ENCODE assay signal across 11 cellular contexts in genomic region chr3:71310595-71311319, GRCh38.
DNase-seq lines count a peak whose midpoint lies in the region; ATAC-seq and TF ChIP-seq lines count a peak whose summit lies in the region.
"Had no signal": no experiment of that assay in that cellular context is flagged by ENCODE, and none has a peak within 500 bp of the region (broad histone marks: within the 10 kb centered on the region; RNA-seq: fewer than 3 reads in every experiment).

No MANE protein-coding gene starts in this region.

- peak; percentile 94 for DNase-seq in GM23248
- DNase-seq in right atrium auricular region (ENCODE audit: low spot score), result no peak
- DNase-seq in spleen, result peak; percentile 46
- DNase-seq: cerebellar nuclear complex, pancreas, T-helper 2 cell had no signal

- in situ Hi-C loops in GM23248 (cut with MboI), result no loop called here

- intact Hi-C loops in spleen (cut with DNase I; ENCODE audit: low total_unique reads), result no loop called here

- H3K4me1 ChIP-seq in GM23248 (ENCODE audit: insufficient read depth), result peaks cover 26% of the 10 kb centered on the region
- peaks cover 0 to 32% of the 10 kb centered on the region in 2 donors for H3K4me1 ChIP-seq in right atrium auricular region
- H3K4me1 ChIP-seq in spleen, result peaks cover 0 to 62% (median 20%) of the 10 kb centered on the region in 6 donors
- H3K4me1 ChIP-seq: pancreas had no signal

- no peak for ATAC-seq in GM21825 (IDR thresholded peaks at IDR 0.05; ENCODE audit: unreplicated experiment)
- no peak for ATAC-seq in GM21786 (IDR thresholded peaks at IDR 0.05; ENCODE audit: unreplicated experiment)
- no peak for ATAC-seq in GM18519 (IDR thresholded peaks at IDR 0.05; ENCODE audit: low FRiP score, unreplicated experiment)
- ATAC-seq in GM19328 (IDR thresholded peaks at IDR 0.05; ENCODE audit: unreplicated experiment), result no peak

- peak overlapping the region; percentile 81 for H3K4me2 ChIP-seq in GM23248 (ENCODE audit: unreplicated experiment)

- H3K36me3 ChIP-seq in GM23248 (ENCODE audit: low read depth) (no peaks in the 10 kb centered on the region), right atrium auricular region (no peaks in the 10 kb centered on the region), spleen (no peaks in the 10 kb centered on the region)
- H3K36me3 ChIP-seq: pancreas had no signal

- peaks cover 6% of the 10 kb centered on the region; the same call in 1 of the 2 replicates for H3K79me2 ChIP-seq in GM23248 (ENCODE audit: insufficient read depth)

- peaks cover 31% of the 10 kb centered on the region for H3F3A ChIP-seq in GM23248 (ENCODE audit: insufficient read depth)

- no peaks in the 10 kb centered on the region for H3K27me3 ChIP-seq in GM23248 (replicated peaks; ENCODE audit: insufficient read depth)
- H3K27me3 ChIP-seq in right atrium auricular region, result no peaks in the 10 kb centered on the region
- no peaks in the 10 kb centered on the region for H3K27me3 ChIP-seq in spleen (replicated peaks in 1 of 7)
- H3K27me3 ChIP-seq: pancreas had no signal

- no peak for TF ChIP-seq POLR2A in spleen (IDR thresholded peaks at IDR 0.05)

- H3K9me3 ChIP-seq in GM23248 (ENCODE audit: low read depth) (no peaks in the 10 kb centered on the region), right atrium auricular region (no peaks in the 10 kb centered on the region), spleen (no peaks in the 10 kb centered on the region)
- H3K9me3 ChIP-seq: pancreas had no signal

- peak overlapping the region; percentile 83 for H3K27ac ChIP-seq in GM23248
- H3K27ac ChIP-seq in right atrium auricular region, result peak overlapping the region; percentile 26 to 42
- H3K27ac ChIP-seq in spleen, result peak overlapping the region in 3 of 8 donors; percentile 0 to 36 (median 13)
- H3K27ac ChIP-seq: pancreas had no signal

- TF ChIP-seq CTCF in WI38 (IDR thresholded peaks at IDR 0.05; ENCODE audit: low read depth, low read length), result 0 out of 2 replicates have a peak, but pooled peaks have one; percentile 13
- TF ChIP-seq CTCF in right atrium auricular region (IDR thresholded peaks at IDR 0.05), result peak in 1 of 2 donors; percentile 35
- no peak for TF ChIP-seq CTCF in spleen (IDR thresholded peaks at IDR 0.05 in 8 of 11, conservative IDR thresholded peaks at IDR 0.05 in 3 of 11)

- peak overlapping the region; percentile 58 for H3K9ac ChIP-seq in GM23248

- H3K4me3 ChIP-seq in GM23248 (peak overlapping the region; percentile 55), WI38 (ENCODE audit: low read depth, low read length) (no peak overlapping the region), right atrium auricular region (no peak overlapping the region), spleen (no peak overlapping the region)
- H3K4me3 ChIP-seq: pancreas had no signal

- H2AFZ ChIP-seq in GM23248, result peak overlapping the region; percentile 74

- WGBS in GM23248 (ENCODE audit: low coverage in 1 of 2, low lambda C conversion rate in 2 of 2, missing lambda C conversion rate in 2 of 2), 2 experiments, result 18 to 19% methylated on average over 12 of the region's 12 CpGs
- WGBS in spleen, 5 donors, result 76 to 86% (median 82%) methylated on average over 12 of the region's 12 CpGs

- no peaks in the 10 kb centered on the region for H3K9me2 ChIP-seq in GM23248 (ENCODE audit: insufficient read depth)

- no peaks in the 10 kb centered on the region for H4K20me1 ChIP-seq in GM23248 (ENCODE audit: insufficient read depth)
